Comparison of ENCODE assay signal across 8 cellular contexts in genomic region chr5:55994502-55994997, GRCh38. TPM values are rescaled to one million over a fixed set of nuclear protein-coding genes. Genes with fewer than 3 reads are reported as not detected.
DNase-seq lines count a peak whose midpoint lies in the region; ATAC-seq, FAIRE-seq and TF ChIP-seq lines count a peak whose summit lies in the region.

TSS of gene IL6ST (minus strand) at chr5:55994963. CDS start at chr5:55976278, 18,685 bp downstream.

- POLR2A ChIA-PET in endothelial cell of umbilical vein (lab: Charles Lee): interaction anchor here (0.7 to 1.4 kb wide), 4 partner anchors 15 to 91 kb away, joined by 3 to 5 read pairs (median 4); no protein-coding TSS in a partner anchor

- CTCF ChIA-PET in endothelial cell of umbilical vein (lab: Charles Lee): interaction anchor here (0.9 to 1.6 kb wide), 3 partner anchors 58 to 206 kb away, joined by 4 to 6 read pairs (median 4); no protein-coding TSS in a partner anchor

- TF ChIP-seq CTCF in VCaP (conservative IDR thresholded peaks at IDR 0.05): no peak
- no peak for TF ChIP-seq CTCF in endothelial cell of umbilical vein (IDR thresholded peaks at IDR 0.05; ENCODE audit: extremely low read depth in 1 of 2, insufficient read depth in 1 of 2, low read depth in 1 of 2, low read length in 2 of 2)
- TF ChIP-seq CTCF in upper lobe of left lung (IDR thresholded peaks at IDR 0.05): peak in 2 of 6 experiments; percentile 35 to 55

- H3K9me1 ChIP-seq in endothelial cell of umbilical vein (replicated peaks; ENCODE audit: control insufficient read depth, extremely low read depth, insufficient read depth, low read length): no peaks in the 10 kb centered on the region

- dilution Hi-C loops in endothelial cell of umbilical vein (cut with MboI; ENCODE audit: extremely low pct_ligation_motif_present, low sequenced_read_pairs): no loop called here

- H3K4me3 ChIP-seq in endothelial cell of umbilical vein (replicated peaks in 1 of 3; ENCODE audit: insufficient read depth in 1 of 3, low read depth in 1 of 3, low read length in 3 of 3) (peak within 1 kb of the TSS; percentile 70 to 100 (median 99)), mononuclear cell (ENCODE audit: low read length) (peak within 1 kb of the TSS; percentile 93), upper lobe of left lung (peak within 1 kb of the TSS; percentile 52 to 85 (median 70))

- H3K36me3 ChIP-seq in endothelial cell of umbilical vein (ENCODE audit: control insufficient read depth in 2 of 2, extremely low read depth in 1 of 2, insufficient read depth in 2 of 2, low read length in 2 of 2) (peaks cover 0 to 5% of the 10 kb centered on the region in 2 experiments), upper lobe of left lung (no peaks in the 10 kb centered on the region)

- FAIRE-seq in endothelial cell of umbilical vein (lab: Jason Lieb, UNC): peak; percentile 4

- 0 to 1% methylated on average over 26 to 31 of the region's 48 CpGs for WGBS in upper lobe of left lung, 2 donors

- peak within 1 kb of the TSS; percentile 100 for H3K4me2 ChIP-seq in endothelial cell of umbilical vein (ENCODE audit: insufficient read depth, low read length)

- H3K4me1 ChIP-seq in endothelial cell of umbilical vein (ENCODE audit: control insufficient read depth, extremely low read depth, insufficient read depth, low read length): peaks cover 30% of the 10 kb centered on the region
- peaks cover 38% of the 10 kb centered on the region for H3K4me1 ChIP-seq in mononuclear cell (ENCODE audit: insufficient read depth, low read length)
- peaks cover 21 to 38% (median 34%) of the 10 kb centered on the region in 4 donors for H3K4me1 ChIP-seq in upper lobe of left lung

- no TSS peak for BruUV-seq in endothelial cell of umbilical vein (replicated peaks; lab: Mats Ljungman, UMichigan)

- H2AFZ ChIP-seq in endothelial cell of umbilical vein (ENCODE audit: low read depth, low read length): peak within 1 kb of the TSS; percentile 50

- H3K79me2 ChIP-seq in endothelial cell of umbilical vein (ENCODE audit: control insufficient read depth, insufficient read depth, low read length): peaks cover 54% of the 10 kb centered on the region

- TF ChIP-seq POLR2A in endothelial cell of umbilical vein (IDR thresholded peaks at IDR 0.05; ENCODE audit: low read depth, low read length) (peak; percentile 95), upper lobe of left lung (IDR thresholded peaks at IDR 0.05) (peak; percentile 87 to 99 (median 94))

- peak within 1 kb of the TSS; percentile 100 for H3K9ac ChIP-seq in endothelial cell of umbilical vein (replicated peaks; ENCODE audit: extremely low read depth, insufficient read depth, low read length)

- DNase-seq in Daoy (ENCODE audit: low read depth) (peak; percentile 94), endothelial cell of umbilical vein (ENCODE audit: low read depth, low spot score) (peak; percentile 83), upper lobe of left lung (peak in 1 of 2 donors; percentile 76), UCSD-AML1 (lab: John Stamatoyannopoulos, UW; ENCODE audit: unreplicated experiment) (no peak)

- H4K20me1 ChIP-seq in endothelial cell of umbilical vein (replicated peaks; ENCODE audit: control insufficient read depth, extremely low read depth, insufficient read depth, low read length): peaks cover 8% of the 10 kb centered on the region

- H3K27ac ChIP-seq in VCaP: peak within 1 kb of the TSS; percentile 94
- H3K27ac ChIP-seq in endothelial cell of umbilical vein (ENCODE audit: insufficient read depth, low read depth, low read length): peak within 1 kb of the TSS; percentile 99
- H3K27ac ChIP-seq in upper lobe of left lung: peak within 1 kb of the TSS; percentile 97 to 100 (median 99)

- ATAC-seq in GM19463 (IDR thresholded peaks at IDR 0.05; ENCODE audit: unreplicated experiment) (peak; percentile 33), HG03558 (IDR thresholded peaks at IDR 0.05; ENCODE audit: extremely low read depth, unreplicated experiment) (peak; percentile 15), upper lobe of left lung (ENCODE audit: low FRiP score in 2 of 2) (peak; percentile 68 to 75)

- H3K27me3 ChIP-seq in endothelial cell of umbilical vein (ENCODE audit: control insufficient read depth in 2 of 2, insufficient read depth in 2 of 2, low read length in 2 of 2): no peaks in the 10 kb centered on the region
- no peaks in the 10 kb centered on the region for H3K27me3 ChIP-seq in mononuclear cell (ENCODE audit: insufficient read depth, low read length)
- H3K27me3 ChIP-seq in upper lobe of left lung: no peaks in the 10 kb centered on the region

- intact Hi-C loops in endothelial cell of umbilical vein (cut with micrococcal nuclease): loop anchor here (2.0 to 5.0 kb wide), 2 partner anchors 56 to 78 kb away; no protein-coding TSS in a partner anchor

- TF ChIP-seq EP300 in upper lobe of left lung (IDR thresholded peaks at IDR 0.05): peak in 3 of 4 donors; percentile 4 to 64 (median 50)

- no peaks in the 10 kb centered on the region for H3K9me3 ChIP-seq in endothelial cell of umbilical vein (replicated peaks; ENCODE audit: control insufficient read depth, insufficient read depth, low read length)
- no peaks in the 10 kb centered on the region for H3K9me3 ChIP-seq in mononuclear cell (ENCODE audit: low read depth, low read length)
- no peaks in the 10 kb centered on the region for H3K9me3 ChIP-seq in upper lobe of left lung

TF ChIP-seq in endothelial cell of umbilical vein, 7 proteins besides CTCF, POLR2A, EP300 and RAD21:
- TF ChIP-seq JUN (IDR thresholded peaks at IDR 0.05; ENCODE audit: borderline replicate concordance, insufficient read depth, insufficient read length, low read depth) (no peak), POLR2AphosphoS5 (IDR thresholded peaks at IDR 0.05; ENCODE audit: insufficient read depth, low read depth, low read length) (peak; percentile 96), EZH2 (IDR thresholded peaks at IDR 0.05; ENCODE audit: borderline replicate concordance, low read depth, low read length, severe bottlenecking) (no peak), GATA2 (IDR thresholded peaks at IDR 0.05; ENCODE audit: insufficient read depth, insufficient read length, low read depth, low read length) (no peak), FOS (IDR thresholded peaks at IDR 0.05; ENCODE audit: borderline replicate concordance, insufficient read depth, low read length) (peak; percentile 6), MAX (IDR thresholded peaks at IDR 0.05; ENCODE audit: insufficient read depth, insufficient read length) (no peak), MYC (IDR thresholded peaks at IDR 0.05; ENCODE audit: low read depth, low read length) (no peak)
TF ChIP-seq in endothelial cell of umbilical vein: peak in this region for 2.

RNA-seq across cellular contexts. Expression of gene IL6ST, which starts in this region (rescaled TPM):
- 77.5 and 92.3 TPM in 2 replicates for total RNA-seq in Daoy (2014; rRNA removed; shearing (Covaris generic))
- total RNA-seq in endothelial cell of umbilical vein (345 and 361 TPM in 2 replicates), mononuclear cell (458 TPM), upper lobe of left lung (100 to 1,000 TPM; 177 to 383 (median 300) TPM)
- polyA plus RNA-seq in endothelial cell of umbilical vein: 80.3 and 135 TPM in 2 replicates
- 83.9 and 119 TPM in 2 replicates for polyA plus RNA-seq in endothelial cell of umbilical vein (2011; cell fraction: cytosol; rRNA removed)
- polyA plus RNA-seq in endothelial cell of umbilical vein (2011; cell fraction: nucleus; rRNA removed): 120 and 134 TPM in 2 replicates
- polyA plus RNA-seq in endothelial cell of umbilical vein (2012): 175 and 248 TPM in 2 replicates
- 460 and 502 TPM in 2 replicates for polyA minus RNA-seq in endothelial cell of umbilical vein
- 73.7 TPM for polyA minus RNA-seq in endothelial cell of umbilical vein (2011; cell fraction: cytosol; rRNA and poly(A)+ RNA removed)
- polyA minus RNA-seq in endothelial cell of umbilical vein (2011; cell fraction: nucleus; rRNA and poly(A)+ RNA removed): 278 and 424 TPM in 2 replicates

Comparison
In these comparisons a context has a peak if more than half of its experiments do, and no peak if none do; other contexts are left out.
1. ATAC-seq: peak in every context shown above with its lines; median percentile 72 in upper lobe of left lung; 33 in GM19463; 15 in HG03558.